In genomic region chr3:100399341-100400071, GRCh38 we compare ENCODE assay signal across 9 cellular contexts. TPM values are rescaled to one million over a fixed set of nuclear protein-coding genes. Genes with fewer than 3 reads are reported as not detected.
DNase-seq lines count a peak whose midpoint lies in the region; ATAC-seq and TF ChIP-seq lines count a peak whose summit lies in the region.
"Had no signal": no experiment of that assay in that cellular context is flagged by ENCODE, and none has a peak within 500 bp of the region (broad histone marks: within the 10 kb centered on the region; RNA-seq: fewer than 3 reads in every experiment).

No MANE protein-coding gene starts in this region.

- peak overlapping the region; percentile 91 for H3K27ac ChIP-seq in DND-41 (ENCODE audit: low read length)
- H3K27ac ChIP-seq in trophoblast cell (ENCODE audit: low read depth, low read length), result no peak overlapping the region

- H3K9ac ChIP-seq in DND-41 (ENCODE audit: low read depth, low read length), result peak overlapping the region; percentile 66
- peak overlapping the region; percentile 14 for H3K9ac ChIP-seq in trophoblast cell (ENCODE audit: low read length)

- H2BK12ac ChIP-seq in trophoblast cell (ENCODE audit: low read length), result no peak overlapping the region

- no peak overlapping the region for H2BK5ac ChIP-seq in trophoblast cell (ENCODE audit: low read depth, low read length, poor library complexity)

- ATAC-seq in DND-41 (ENCODE audit: insufficient read depth, low read depth), result no peak
- ATAC-seq in GM18868 (IDR thresholded peaks at IDR 0.05; ENCODE audit: unreplicated experiment), result no peak

- TF ChIP-seq CTCF in DND-41 (IDR thresholded peaks at IDR 0.05; ENCODE audit: borderline replicate concordance, extremely low read depth, low read length, poor library complexity, severe bottlenecking), result no peak
- TF ChIP-seq CTCF in GM20000 (IDR thresholded peaks at IDR 0.05; ENCODE audit: extremely low read depth, missing control alignments), result no peak

- peak overlapping the region; percentile 57 for H3K4ac ChIP-seq in trophoblast cell (ENCODE audit: low read depth, low read length)

- H3K36me3 ChIP-seq in DND-41 (ENCODE audit: insufficient read depth, low read length), result peaks cover 4% of the 10 kb centered on the region
- peaks cover 0 to 1% of the 10 kb centered on the region in 2 experiments for H3K36me3 ChIP-seq in trophoblast cell (ENCODE audit: control insufficient read depth in 1 of 2, insufficient read depth in 2 of 2, low read length in 2 of 2)

- no peak overlapping the region for H3K18ac ChIP-seq in trophoblast cell (ENCODE audit: low read length)

- peaks cover 10% of the 10 kb centered on the region for H3K79me1 ChIP-seq in trophoblast cell (ENCODE audit: low read length)

- H3K4me3 ChIP-seq in DND-41 (ENCODE audit: low read depth in 1 of 2, low read length in 2 of 2) (peak overlapping the region; percentile 88 to 98; a peak in 3 of 4 replicates), trophoblast cell (ENCODE audit: low read depth, low read length) (no peak overlapping the region)

- H4K20me1 ChIP-seq in DND-41 (ENCODE audit: insufficient read depth, low read length), result peaks cover 36% of the 10 kb centered on the region; the same call in 1 of the 2 replicates

- no peak for DNase-seq in DND-41
- DNase-seq in OCI-M1 (lab: John Stamatoyannopoulos, UW), result peak; percentile 24
- DNase-seq in erythroblast (lab: John Stamatoyannopoulos, UW), result peak; percentile 25 to 34
- DNase-seq in trophoblast cell, result no peak
- no peak for DNase-seq in GM20000 (ENCODE audit: low spot score)
- no peak for DNase-seq in amniotic stem cell (lab: John Stamatoyannopoulos, UW)
- no peak for DNase-seq in NCI-H187 treated with DMSO at 0.1 percent for 48 hours (lab: John Stamatoyannopoulos, UW)
- DNase-seq: HCEC 1CT had no signal

- no peak overlapping the region for H4K91ac ChIP-seq in trophoblast cell (ENCODE audit: low read depth, low read length)

- no CpG with 5 or more reads among the region's 9 CpGs for WGBS in trophoblast cell (ENCODE audit: extremely low coverage, insufficient coverage, insufficient read length)

- H4K12ac ChIP-seq in trophoblast cell (ENCODE audit: low read depth, low read length), result no peak overlapping the region

- no peak for TF ChIP-seq POLR2A in erythroblast (IDR thresholded peaks at IDR 0.05; ENCODE audit: low read length)

- no peaks in the 10 kb centered on the region for H3K27me3 ChIP-seq in DND-41 (ENCODE audit: insufficient read depth, low read length, poor library complexity)
- H3K27me3 ChIP-seq in trophoblast cell (ENCODE audit: insufficient read depth, low read length), result no peaks in the 10 kb centered on the region

- peak overlapping the region; percentile 87 for H3K4me2 ChIP-seq in DND-41 (ENCODE audit: insufficient read depth, low read length)
- peak overlapping the region; percentile 70 for H3K4me2 ChIP-seq in trophoblast cell (ENCODE audit: low read length)

- no peak overlapping the region for H2BK120ac ChIP-seq in trophoblast cell (ENCODE audit: insufficient read depth, low read length, poor library complexity)

- H3K9me3 ChIP-seq in DND-41 (ENCODE audit: insufficient read depth, low read length, severe bottlenecking), result no peaks in the 10 kb centered on the region
- no peaks in the 10 kb centered on the region for H3K9me3 ChIP-seq in trophoblast cell (ENCODE audit: insufficient read depth, low read depth, low read length)

- no peak overlapping the region for H3K23ac ChIP-seq in trophoblast cell (ENCODE audit: low read length)

- no peak overlapping the region for H2AK5ac ChIP-seq in trophoblast cell (ENCODE audit: low read length)

- no peak overlapping the region for H2AFZ ChIP-seq in DND-41 (ENCODE audit: low read depth, low read length)
- H2AFZ ChIP-seq in trophoblast cell (ENCODE audit: insufficient read depth, low read length, poor library complexity), result no peak overlapping the region

- H3K4me1 ChIP-seq in DND-41 (ENCODE audit: insufficient read depth, low read length) (peaks cover 59% of the 10 kb centered on the region), trophoblast cell (ENCODE audit: control insufficient read depth in 1 of 2, insufficient read depth in 2 of 2, low read length in 2 of 2) (peaks cover 4 to 5% of the 10 kb centered on the region in 2 experiments)

- no peak overlapping the region for H4K8ac ChIP-seq in trophoblast cell (ENCODE audit: low read depth, low read length)

- H3K14ac ChIP-seq in trophoblast cell (ENCODE audit: low read length), result no peak overlapping the region

- H3K79me2 ChIP-seq in DND-41 (ENCODE audit: insufficient read depth, low read length) (peaks cover 90% of the 10 kb centered on the region), trophoblast cell (ENCODE audit: control insufficient read depth, insufficient read depth, low read length, poor library complexity) (peaks cover 14% of the 10 kb centered on the region)

RNA-seq across cellular contexts. Expression of gene TOMM70, which starts 1.4 kb away (rescaled TPM):
- polyA plus RNA-seq in trophoblast cell (2013), result 21.0 and 21.3 TPM in 2 replicates

RNA-seq across cellular contexts. Expression of gene LNP1, which starts 1.8 kb away (rescaled TPM):
- 1.4 and 1.7 TPM in 2 replicates for polyA plus RNA-seq in trophoblast cell (2013)

Comparison
In these comparisons a context has a peak if more than half of its experiments do, and no peak if none do; other contexts are left out.
1. DNase-seq: peak in OCI-M1 (single experiment) and erythroblast (2 of 2); none in DND-41 (single experiment), trophoblast cell (0 of 2), GM20000 (single experiment), amniotic stem cell (single experiment) and NCI-H187 treated with DMSO at 0.1 percent for 48 hours (single experiment).